ENCODE assay signal across 20 cellular contexts in genomic region chr4:74111576-74111975, GRCh38. TPM values are rescaled to one million over a fixed set of nuclear protein-coding genes. Genes with fewer than 3 reads are reported as not detected.
DNase-seq lines count a peak whose midpoint lies in the region; ATAC-seq and TF ChIP-seq lines count a peak whose summit lies in the region.
"Had no signal": no experiment of that assay in that cellular context is flagged by ENCODE, and none has a peak within 500 bp of the region (broad histone marks: within the 10 kb centered on the region; RNA-seq: fewer than 3 reads in every experiment).

No MANE protein-coding gene starts in this region.

- WGBS in esophagus, 2 donors, result 78 to 92% methylated on average over 3 of the region's 3 CpGs
- WGBS in psoas muscle, 3 donors, result 69 to 78% (median 76%) methylated on average over 3 of the region's 3 CpGs
- WGBS in stomach, 5 donors, result 84 to 93% (median 90%) methylated on average over 3 of the region's 3 CpGs

- DNase-seq in Calu3 (no peak), adipocyte (ENCODE audit: low read depth) (no peak), psoas muscle (no peak), MG63 (no peak), substantia nigra (lab: John Stamatoyannopoulos, UW) (no peak), stomach (no peak)
- DNase-seq: activated CD4-positive, alpha-beta T cell treated with anti-CD3 and anti-CD28 coated beads, Interleukin-2, amount 10 ng/mL, durations not matched to agents 24 days and 14 days; activated CD8-positive, alpha-beta memory T cell treated with anti-CD3 and anti-CD28 coated beads, Interleukin-2, amount 50 U/mL, for 4 hours; activated effector memory CD4-positive, alpha-beta T cell treated with Interleukin-2 at 50 U/mL for 16 hours; CD8-positive, alpha-beta T cell; cerebellar nuclear complex; H7; NCI-H2029 treated with DMSO at 0.1 percent for 48 hours; ovary; stimulated activated CD8-positive, alpha-beta memory T cell treated with anti-CD3 and anti-CD28 coated beads, Interleukin-4, amount 100 ng/mL, for 48 hours had no signal

- no peaks in the 10 kb centered on the region for H3K9me3 ChIP-seq in adipocyte (ENCODE audit: control insufficient read depth, low read length)
- no peaks in the 10 kb centered on the region for H3K9me3 ChIP-seq in esophagus (ENCODE audit: control insufficient read depth in 2 of 2, insufficient read depth in 1 of 2, low read depth in 1 of 2, low read length in 1 of 2)
- H3K9me3 ChIP-seq in psoas muscle, result no peaks in the 10 kb centered on the region
- no peaks in the 10 kb centered on the region for H3K9me3 ChIP-seq in MG63
- H3K9me3 ChIP-seq in stomach, result no peaks in the 10 kb centered on the region
- H3K9me3 ChIP-seq: ovary had no signal

- no peaks in the 10 kb centered on the region for H3K9me3 Mint-ChIP-seq in Calu3 (ENCODE audit: low read depth, unreplicated experiment)
- H3K9me3 Mint-ChIP-seq: activated CD4-positive, alpha-beta T cell treated with anti-CD3 and anti-CD28 coated beads, Interleukin-2, amount 10 ng/mL, durations not matched to agents 24 days and 14 days; CD8-positive, alpha-beta T cell had no signal

- peaks cover 32% of the 10 kb centered on the region for H3K36me3 Mint-ChIP-seq in Calu3 (ENCODE audit: insufficient read depth, unreplicated experiment)
- H3K36me3 Mint-ChIP-seq: CD8-positive, alpha-beta T cell had no signal

- CTCF ChIA-PET in Calu3 (lab: Charles Lee), result interaction anchor here (0.9 to 1.2 kb wide), 6 partner anchors 9 to 113 kb away, joined by 4 to 13 read pairs (median 4); partner anchors contain the start of gene CXCL5

- H3K27me3 ChIP-seq in adipocyte (replicated peaks; ENCODE audit: control insufficient read depth, insufficient read depth, low read length) (no peaks in the 10 kb centered on the region), esophagus (ENCODE audit: control insufficient read depth in 1 of 2, insufficient read depth in 2 of 2, low read length in 2 of 2) (no peaks in the 10 kb centered on the region), psoas muscle (ENCODE audit: insufficient read depth in 3 of 3, low read length in 2 of 3) (peaks cover 0 to 3% (median 0%) of the 10 kb centered on the region in 3 donors), MG63 (no peaks in the 10 kb centered on the region), stomach (no peaks in the 10 kb centered on the region)
- H3K27me3 ChIP-seq: ovary had no signal

- no peak for TF ChIP-seq POLR2A in stomach (IDR thresholded peaks at IDR 0.05)

- no peaks in the 10 kb centered on the region for H3K36me3 ChIP-seq in adipocyte (ENCODE audit: control insufficient read depth, insufficient read depth, low read length, severe bottlenecking)
- H3K36me3 ChIP-seq in esophagus (ENCODE audit: control insufficient read depth in 2 of 2, insufficient read depth in 2 of 2, low read length in 1 of 2), result no peaks in the 10 kb centered on the region
- H3K36me3 ChIP-seq in psoas muscle (ENCODE audit: insufficient read depth in 1 of 2, low read depth in 1 of 2), result no peaks in the 10 kb centered on the region
- H3K36me3 ChIP-seq in MG63, result no peaks in the 10 kb centered on the region
- H3K36me3 ChIP-seq in stomach, result no peaks in the 10 kb centered on the region
- H3K36me3 ChIP-seq: ovary had no signal

- H3K9ac ChIP-seq in adipocyte (ENCODE audit: low read length), result peak overlapping the region; percentile 1

- peaks cover 46% of the 10 kb centered on the region for H3K4me1 Mint-ChIP-seq in Calu3 (ENCODE audit: low read depth, unreplicated experiment)
- H3K4me1 Mint-ChIP-seq: activated CD4-positive, alpha-beta T cell treated with anti-CD3 and anti-CD28 coated beads, Interleukin-2, amount 10 ng/mL, durations not matched to agents 24 days and 14 days had no signal

- H3K4me3 Mint-ChIP-seq in Calu3 (ENCODE audit: low read depth, unreplicated experiment), result peak overlapping the region; percentile 68
- H3K4me3 Mint-ChIP-seq: activated CD4-positive, alpha-beta T cell treated with anti-CD3 and anti-CD28 coated beads, Interleukin-2, amount 10 ng/mL, durations not matched to agents 24 days and 14 days; CD8-positive, alpha-beta T cell had no signal

- H3K4me3 ChIP-seq in adipocyte (ENCODE audit: low read length) (no peak overlapping the region), esophagus (ENCODE audit: low read depth in 1 of 2, low read length in 2 of 2) (no peak overlapping the region), psoas muscle (no peak overlapping the region), MG63 (no peak overlapping the region), stomach (no peak overlapping the region)
- H3K4me3 ChIP-seq: ovary, skin epidermis had no signal

- H3K27me3 Mint-ChIP-seq in Calu3 (ENCODE audit: unreplicated experiment), result no peaks in the 10 kb centered on the region

- H3K4me1 ChIP-seq in adipocyte (ENCODE audit: control insufficient read depth, insufficient read depth, low read length) (peaks cover 53% of the 10 kb centered on the region), esophagus (ENCODE audit: control insufficient read depth in 2 of 2, insufficient read depth in 2 of 2, low read length in 1 of 2) (peaks cover 0 to 14% of the 10 kb centered on the region in 2 donors), psoas muscle (peaks cover 12% of the 10 kb centered on the region), stomach (peaks cover 4 to 52% (median 17%) of the 10 kb centered on the region in 4 donors)

- TF ChIP-seq CTCF in Calu3 (IDR thresholded peaks at IDR 0.05; ENCODE audit: unreplicated experiment) (no peak), psoas muscle (IDR thresholded peaks at IDR 0.05) (no peak), stomach (IDR thresholded peaks at IDR 0.05) (no peak)

- TSS peak; percentile 83 for BruUV-seq in Calu3 (replicated peaks; lab: Mats Ljungman, UMichigan)

- ATAC-seq in psoas muscle (no peak), HG03045 (IDR thresholded peaks at IDR 0.05; ENCODE audit: unreplicated experiment) (no peak)
- ATAC-seq: CD8-positive, alpha-beta T cell; left lobe of liver had no signal

- TF ChIP-seq EP300 in stomach (IDR thresholded peaks at IDR 0.05), result no peak

- intact Hi-C loops in Calu3 (cut with micrococcal nuclease; ENCODE audit: unreplicated experiment), result loop anchor here (5.0 to 10.0 kb wide), 2 partner anchors 114 to 377 kb away; partner anchors contain the start of gene CXCL5
- intact Hi-C loops in psoas muscle (cut with DNase I), result no loop called here
- intact Hi-C loops in stomach (cut with DNase I; ENCODE audit: low total_unique reads), result no loop called here

- peak overlapping the region; percentile 99 for H3K27ac Mint-ChIP-seq in Calu3 (ENCODE audit: unreplicated experiment)
- H3K27ac Mint-ChIP-seq: activated CD4-positive, alpha-beta T cell treated with anti-CD3 and anti-CD28 coated beads, Interleukin-2, amount 10 ng/mL, durations not matched to agents 24 days and 14 days; CD8-positive, alpha-beta T cell had no signal

- H3K27ac ChIP-seq in esophagus (ENCODE audit: low read depth in 2 of 2, low read length in 1 of 2), result peak overlapping the region; percentile 34 to 72
- peak overlapping the region; percentile 19 for H3K27ac ChIP-seq in psoas muscle
- no peak overlapping the region for H3K27ac ChIP-seq in substantia nigra (ENCODE audit: low read depth, low read length, poor library complexity, severe bottlenecking)
- no peak overlapping the region for H3K27ac ChIP-seq in stomach
- H3K27ac ChIP-seq: HL-60, ovary had no signal

RNA-seq across cellular contexts. Expression of gene CXCL2, which starts 12.6 kb away (rescaled TPM):
- total RNA-seq in Calu3 (2022), result 110 and 189 TPM in 2 replicates
- 10 to 100 TPM in 1 of 2 donors, 1 to 10 TPM in 1; 2.5 to 17.1 TPM for polyA plus RNA-seq in esophagus
- 10 to 100 TPM in 2 of 4 donors, 1 to 10 TPM in 2; 5.8 to 14.2 (median 10.1) TPM for total RNA-seq in psoas muscle
- 10 to 100 TPM in 1 of 3 donors, 1 to 10 TPM in 2; 6.1 to 10.5 (median 8.3) TPM for polyA plus RNA-seq in psoas muscle
- total RNA-seq in MG63 (2014; rRNA removed; shearing (Covaris generic); ENCODE audit: low replicate concordance), result not detected in 2 replicates
- 100 to 1,000 TPM in 3 of 5 donors, 1 to 10 TPM in 1, not detected in 1; 5.1 to 388 (median 191) TPM for total RNA-seq in stomach
- 100 to 1,000 TPM in 1 of 3 donors, 10 to 100 TPM in 1, 1 to 10 TPM in 1; 8.7 to 117 (median 46.4) TPM for polyA plus RNA-seq in stomach
- total RNA-seq: activated CD4-positive, alpha-beta T cell treated with anti-CD3 and anti-CD28 coated beads, Interleukin-2, amount 10 ng/mL, durations not matched to agents 24 days and 14 days; H7 had no signal

RNA-seq across cellular contexts. Expression of gene MTHFD2L, which starts 46.3 kb away (rescaled TPM):
- total RNA-seq in Calu3 (2022), result 21.8 and 24.1 TPM in 2 replicates
- 1 to 10 TPM; 5.9 to 6.2 TPM for polyA plus RNA-seq in esophagus
- 10 to 100 TPM in 2 of 4 donors, 1 to 10 TPM in 2; 6.4 to 10.4 (median 9.7) TPM for total RNA-seq in psoas muscle
- polyA plus RNA-seq in psoas muscle, result 10 to 100 TPM in 1 of 3 donors, 1 to 10 TPM in 2; 4.3 to 11.6 (median 7.3) TPM
- total RNA-seq in MG63 (2014; rRNA removed; shearing (Covaris generic); ENCODE audit: low replicate concordance), result 6.7 and 21.3 TPM in 2 replicates
- total RNA-seq in stomach, result 10 to 100 TPM in 3 of 5 donors, 1 to 10 TPM in 2; 1.4 to 34.1 (median 13.4) TPM
- 1 to 10 TPM; 6.6 to 8.3 (median 7.1) TPM for polyA plus RNA-seq in stomach

Comparison
In these comparisons a context has a peak if more than half of its experiments do, and no peak if none do; other contexts are left out.
1. H3K27ac ChIP-seq: peak in esophagus (2 of 2) and psoas muscle (single experiment); none in substantia nigra (single experiment) and stomach (0 of 5).